ENCODE assay signal across 22 cellular contexts in genomic region chr10:96311180-96311697, GRCh38. TPM values are rescaled to one million over a fixed set of nuclear protein-coding genes. Genes with fewer than 3 reads are reported as not detected.
"Had no signal": no experiment of that assay in that cellular context is flagged by ENCODE, and none has a peak within 500 bp of the region (broad histone marks: within the 10 kb centered on the region; RNA-seq: fewer than 3 reads in every experiment).

No MANE protein-coding gene starts in this region.

- DNase-seq: activated CD4-positive, alpha-beta T cell treated with anti-CD3 and anti-CD28 coated beads, Interleukin-2, amount 50 U/mL, for 1 hour; activated CD4-positive, CD25-positive, alpha-beta regulatory T cell treated with anti-CD3 and anti-CD28 coated beads, Interleukin-2, amount 50 U/mL, for 72 hours; activated CD8-positive, alpha-beta memory T cell treated with anti-CD3 and anti-CD28 coated beads, Interleukin-2, amount 50 U/mL, for 4 hours; activated naive CD4-positive, alpha-beta T cell treated with anti-CD3 and anti-CD28 coated beads for 36 hours; activated T-cell treated with anti-CD3 and anti-CD28 coated beads, Interleukin-2, amount 50 U/mL, for 4 hours; body of pancreas; left colon; lower lobe of right lung; natural killer cell; nucleus accumbens; stimulated activated CD4-positive, alpha-beta T cell treated with anti-CD3 and anti-CD28 coated beads, Interleukin-4, amount 100 ng/mL, for 24 hours; testis; upper lobe of right lung had no signal

- H3K27me3 ChIP-seq: body of pancreas, testis had no signal

- H3K27ac Mint-ChIP-seq: activated naive CD4-positive, alpha-beta T cell treated with anti-CD3 and anti-CD28 coated beads for 36 hours; natural killer cell; stimulated activated memory B cell treated with anti-CD40 and anti-IgM and Interleukin-4, amounts not matched to agents 10 μg/mL and 1 μg/mL and 100 μg/mL, for 72 hours; T-helper 1 cell treated with Interleukin-12 subunit alpha and Interleukin-12 subunit beta and Interleukin-4 antibody, amounts not matched to agents 30 μg/mL and 1 μg/mL, for 36 hours had no signal

- H3K9me3 Mint-ChIP-seq: activated naive CD4-positive, alpha-beta T cell treated with anti-CD3 and anti-CD28 coated beads for 36 hours; activated T-cell treated with anti-CD3 and anti-CD28 coated beads, Interleukin-2, amount 50 U/mL, for 4 hours; central memory CD8-positive, alpha-beta T cell; natural killer cell; stimulated activated memory B cell treated with anti-CD40 and anti-IgM and Interleukin-4, amounts not matched to agents 10 μg/mL and 1 μg/mL and 100 μg/mL, for 72 hours; T-helper 1 cell treated with Interleukin-12 subunit alpha and Interleukin-12 subunit beta and Interleukin-4 antibody, amounts not matched to agents 30 μg/mL and 1 μg/mL, for 36 hours had no signal

- H3K4me1 ChIP-seq: body of pancreas, testis had no signal

- H3K4me2 ChIP-seq: smooth muscle cell had no signal

- H3K4me1 Mint-ChIP-seq: central memory CD8-positive, alpha-beta T cell; natural killer cell had no signal

- ATAC-seq: activated T-cell treated with anti-CD3 and anti-CD28 coated beads, Interleukin-2, amount 50 U/mL, for 4 hours; body of pancreas; left colon; lower lobe of right lung; natural killer cell; sciatic nerve; stimulated activated memory B cell treated with anti-CD40 and anti-IgM and Interleukin-4, amounts not matched to agents 10 μg/mL and 1 μg/mL and 100 μg/mL, for 72 hours; upper lobe of right lung had no signal

- H3K27ac ChIP-seq: body of pancreas, coronary artery, lower lobe of right lung, testis, upper lobe of right lung had no signal

- H3K36me3 ChIP-seq: lower lobe of right lung, upper lobe of right lung had no signal

- H3K9me3 ChIP-seq: body of pancreas, lower lobe of right lung, testis, upper lobe of right lung had no signal

- H3K4me3 Mint-ChIP-seq: activated naive CD4-positive, alpha-beta T cell treated with anti-CD3 and anti-CD28 coated beads for 36 hours; activated T-cell treated with anti-CD3 and anti-CD28 coated beads, Interleukin-2, amount 50 U/mL, for 4 hours; central memory CD8-positive, alpha-beta T cell; natural killer cell; stimulated activated memory B cell treated with anti-CD40 and anti-IgM and Interleukin-4, amounts not matched to agents 10 μg/mL and 1 μg/mL and 100 μg/mL, for 72 hours; T-helper 1 cell treated with Interleukin-12 subunit alpha and Interleukin-12 subunit beta and Interleukin-4 antibody, amounts not matched to agents 30 μg/mL and 1 μg/mL, for 36 hours had no signal

- FAIRE-seq: islet of Langerhans had no signal

- H3K36me3 Mint-ChIP-seq: natural killer cell; stimulated activated memory B cell treated with anti-CD40 and anti-IgM and Interleukin-4, amounts not matched to agents 10 μg/mL and 1 μg/mL and 100 μg/mL, for 72 hours had no signal

- H3K4me3 ChIP-seq: body of pancreas, coronary artery, lower lobe of right lung, smooth muscle cell, testis, upper lobe of right lung had no signal

RNA-seq across cellular contexts. Expression of gene DNTT, which starts 7.0 kb away (rescaled TPM):
- total RNA-seq: activated T-cell treated with anti-CD3 and anti-CD28 coated beads, Interleukin-2, amount 50 U/mL, for 4 hours; body of pancreas; left colon; lower lobe of right lung; mesenteric fat pad; natural killer cell; sciatic nerve; smooth muscle cell; upper lobe of right lung had no signal
- polyA plus RNA-seq: esophagus, smooth muscle cell had no signal

RNA-seq across cellular contexts. Expression of gene BLNK, which starts 39.9 kb away (rescaled TPM):
- total RNA-seq: activated naive CD4-positive, alpha-beta T cell treated with anti-CD3 and anti-CD28 coated beads for 36 hours had no signal

RNA-seq across cellular contexts. Expression of gene OPALIN, which starts 47.6 kb away (rescaled TPM):
- total RNA-seq: activated naive CD4-positive, alpha-beta T cell treated with anti-CD3 and anti-CD28 coated beads for 36 hours; activated T-cell treated with anti-CD3 and anti-CD28 coated beads, Interleukin-2, amount 50 U/mL, for 4 hours; body of pancreas; left colon; lower lobe of right lung; mesenteric fat pad; natural killer cell; sciatic nerve; smooth muscle cell; testis; upper lobe of right lung had no signal
- polyA plus RNA-seq: esophagus, smooth muscle cell had no signal
